ENCODE assay signal across 8 cellular contexts in the genomic region with DNA sequence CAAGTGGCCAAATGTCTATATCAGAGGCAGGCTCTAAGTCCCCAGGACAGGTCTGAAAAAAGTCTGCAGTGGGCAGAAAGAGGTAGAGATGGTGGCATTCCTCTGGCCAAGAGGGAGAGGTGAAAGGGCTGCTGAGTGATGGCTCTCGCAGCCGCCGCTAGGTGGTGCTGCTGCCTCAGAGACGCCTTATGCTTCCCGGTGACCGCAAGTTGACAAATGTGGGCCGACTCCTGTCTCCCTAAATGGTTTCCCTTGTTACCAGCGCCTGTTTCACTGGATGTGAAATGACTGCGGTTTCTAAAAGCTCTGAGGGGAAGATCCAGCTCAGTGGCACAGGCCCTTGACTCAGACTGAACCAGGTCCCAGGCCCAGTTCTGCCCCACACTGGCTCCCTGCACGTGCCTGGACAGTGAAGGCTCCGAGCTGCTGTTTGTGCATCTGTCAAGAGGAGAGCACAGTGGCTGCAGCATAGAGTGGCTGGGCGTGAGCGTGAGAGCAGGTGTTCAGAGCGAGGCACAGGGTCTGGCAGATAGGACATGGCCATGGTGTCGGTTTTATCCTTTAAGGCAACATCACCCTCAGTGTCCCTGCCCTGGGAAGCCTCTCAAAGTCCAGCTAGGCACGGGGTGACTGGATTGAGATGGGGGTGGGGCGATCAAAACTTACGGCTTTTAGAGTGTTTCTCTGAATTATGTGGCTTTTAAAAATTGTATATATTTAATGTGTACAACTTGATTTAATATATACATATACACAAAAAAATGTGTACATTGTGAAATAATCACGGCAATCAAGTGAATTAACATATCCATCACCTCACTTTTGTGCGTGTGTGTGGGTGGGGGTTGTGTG. TPM values are rescaled to one million over a fixed set of nuclear protein-coding genes. Genes with fewer than 3 reads are reported as not detected.
DNase-seq lines count a peak whose midpoint lies in the region; ATAC-seq and TF ChIP-seq lines count a peak whose summit lies in the region.

No MANE protein-coding gene starts in this region.

- no peak for TF ChIP-seq EP300 in ovary (IDR thresholded peaks at IDR 0.05)

- H3K4me3 ChIP-seq in CD8-positive, alpha-beta T cell (ENCODE audit: low read depth, low read length), result no peak overlapping the region
- no peak overlapping the region for H3K4me3 ChIP-seq in ovary
- no peak overlapping the region for H3K4me3 ChIP-seq in tibial artery

- no peak for TF ChIP-seq POLR2A in ovary (IDR thresholded peaks at IDR 0.05)

- peak overlapping the region; percentile 18 for H3K4me3 Mint-ChIP-seq in CD8-positive, alpha-beta T cell

- in situ Hi-C loops in SK-MEL-5 (cut with HindIII; ENCODE audit: low pct_unique_long_range_greater_than_20kb, low sequenced_read_pairs), result no loop called here

- H3K9me3 ChIP-seq in CD8-positive, alpha-beta T cell (ENCODE audit: low read length), result no peaks in the 10 kb centered on the region
- H3K9me3 ChIP-seq in ovary (no peaks in the 10 kb centered on the region), tibial artery (no peaks in the 10 kb centered on the region)

- no peaks in the 10 kb centered on the region for H3K27me3 Mint-ChIP-seq in CD8-positive, alpha-beta T cell (ENCODE audit: low read depth)

- peaks cover 18% of the 10 kb centered on the region for H3K36me3 ChIP-seq in CD8-positive, alpha-beta T cell (ENCODE audit: insufficient read depth, low read length)
- H3K36me3 ChIP-seq in ovary, result no peaks in the 10 kb centered on the region
- peaks cover 11 to 33% (median 14%) of the 10 kb centered on the region in 3 donors for H3K36me3 ChIP-seq in tibial artery

- H3K4me1 Mint-ChIP-seq in CD8-positive, alpha-beta T cell (ENCODE audit: low read depth), result peaks cover 16% of the 10 kb centered on the region

- DNase-seq in CD8-positive, alpha-beta T cell, result peak; percentile 57 to 89 (median 75)
- DNase-seq in M059J (ENCODE audit: low read depth) (peak; percentile 88), SK-MEL-5 (ENCODE audit: low read depth, low spot score) (peak; percentile 80), foreskin melanocyte (peak; percentile 78), ovary (peak; percentile 75 to 89 (median 85)), tibial artery (peak; percentile 78 to 89)
- DNase-seq in activated gamma-delta T cell treated with anti-CD3 and anti-CD28 coated beads, Interleukin-2, amount 50 U/mL, for 16 hours (ENCODE audit: low read depth), result peak; percentile 62

- 35 to 37% (median 35%) methylated on average over 20 of the region's 20 CpGs for WGBS in ovary, 3 donors

- TF ChIP-seq CTCF in CD8-positive, alpha-beta T cell (IDR thresholded peaks at IDR 0.05), result peak; percentile 90
- TF ChIP-seq CTCF in ovary (IDR thresholded peaks at IDR 0.05) (peak; percentile 81 to 93 (median 85)), tibial artery (IDR thresholded peaks at IDR 0.05) (peak; percentile 93 to 98)

- CTCF ChIA-PET in CD8-positive, alpha-beta T cell (lab: Charles Lee), result interaction anchor here (0.6 to 4.5 kb wide), 64 partner anchors 8 to 1104 kb away, joined by 3 to 67 read pairs (median 5); a partner anchor contains a TSS

- no peaks in the 10 kb centered on the region for H3K9me3 Mint-ChIP-seq in CD8-positive, alpha-beta T cell

- H3K27ac ChIP-seq in CD8-positive, alpha-beta T cell (ENCODE audit: low read depth, low read length), result no peak overlapping the region
- H3K27ac ChIP-seq in ovary (no peak overlapping the region), tibial artery (peak overlapping the region; percentile 34 to 61)

- intact Hi-C loops in CD8-positive, alpha-beta T cell (cut with DNase I, micrococcal nuclease), result loop anchor here (1.0 to 10.0 kb wide), 7 partner anchors 293 to 851 kb away; a partner anchor contains a TSS
- intact Hi-C loops in ovary (cut with DNase I) (loop anchor here in 3 of 4 donors (10.0 kb wide), 3 partner anchors 391 to 1101 kb away; no protein-coding TSS in a partner anchor), tibial artery (cut with DNase I; ENCODE audit: low total_unique reads) (loop anchor here (10.0 kb wide), 1 partner anchor 431 kb away; no protein-coding TSS in a partner anchor)

- H3K4me1 ChIP-seq in CD8-positive, alpha-beta T cell (ENCODE audit: insufficient read depth, low read length), result peaks cover 4% of the 10 kb centered on the region
- H3K4me1 ChIP-seq in ovary (ENCODE audit: insufficient read depth) (no peaks in the 10 kb centered on the region), tibial artery (peaks cover 0 to 23% (median 12%) of the 10 kb centered on the region in 4 donors)

- peak; percentile 58 for ATAC-seq in CD8-positive, alpha-beta T cell
- ATAC-seq in GM21529 (IDR thresholded peaks at IDR 0.05; ENCODE audit: unreplicated experiment), result peak; percentile 35

- H3K27me3 ChIP-seq in CD8-positive, alpha-beta T cell (ENCODE audit: insufficient read depth, low read length), result no peaks in the 10 kb centered on the region
- H3K27me3 ChIP-seq in ovary (no peaks in the 10 kb centered on the region), tibial artery (no peaks in the 10 kb centered on the region)

- POLR2A ChIA-PET in CD8-positive, alpha-beta T cell (lab: Charles Lee), result interaction anchor here (1.0 to 4.6 kb wide), 3 partner anchors 16 to 291 kb away, joined by 3 to 15 read pairs (median 3); a partner anchor contains a TSS

- H3K27ac Mint-ChIP-seq in CD8-positive, alpha-beta T cell, result peak overlapping the region; percentile 49

- peaks cover 66% of the 10 kb centered on the region for H3K36me3 Mint-ChIP-seq in CD8-positive, alpha-beta T cell

RNA-seq across cellular contexts. Expression of a gene that starts 19.9 kb away (rescaled TPM):
- 10 to 100 TPM; 20.5 to 21.9 TPM for total RNA-seq in CD8-positive, alpha-beta T cell
- 8.1 and 15.6 TPM in 2 replicates for total RNA-seq in M059J (2014; rRNA removed; shearing (Covaris generic))
- 8.0 TPM in 2 replicates for total RNA-seq in SK-MEL-5 (2014; rRNA removed; shearing (Covaris generic))
- 11.6 and 14.9 TPM in 2 replicates for polyA plus RNA-seq in SK-MEL-5 (2015; cell fraction: cytosol; rRNA removed)
- 11.8 and 13.7 TPM in 2 replicates for polyA plus RNA-seq in SK-MEL-5 (2015; cell fraction: nucleus; rRNA removed)
- 10 to 100 TPM; 13.8 to 28.1 (median 18.1) TPM for total RNA-seq in ovary
- 10 to 100 TPM in 1 of 2 donors, 1 to 10 TPM in 1; 6.4 to 13.0 TPM for polyA plus RNA-seq in ovary

RNA-seq across cellular contexts. Expression of a gene that starts 22.0 kb away (rescaled TPM):
- 1 to 10 TPM; 4.7 to 5.6 TPM for total RNA-seq in CD8-positive, alpha-beta T cell
- 53.0 and 60.7 TPM in 2 replicates for total RNA-seq in M059J (2014; rRNA removed; shearing (Covaris generic))
- total RNA-seq in SK-MEL-5 (2014; rRNA removed; shearing (Covaris generic)), result 47.6 and 52.8 TPM in 2 replicates
- 52.8 and 60.6 TPM in 2 replicates for polyA plus RNA-seq in SK-MEL-5 (2015; cell fraction: cytosol; rRNA removed)
- 22.2 and 23.7 TPM in 2 replicates for polyA plus RNA-seq in SK-MEL-5 (2015; cell fraction: nucleus; rRNA removed)
- 10 to 100 TPM; 26.5 to 73.4 (median 49.7) TPM for total RNA-seq in ovary
- 10 to 100 TPM; 31.3 to 43.6 TPM for polyA plus RNA-seq in ovary

Comparison
In these comparisons a context has a peak if more than half of its experiments do, and no peak if none do; other contexts are left out.
1. H3K27ac ChIP-seq: peak in tibial artery (2 of 2); none in CD8-positive, alpha-beta T cell (single experiment) and ovary (0 of 2).
2. Peak in every context shown above with its lines, with median percentiles within 50 percentile points of each other: DNase-seq and CTCF ChIP-seq.